1 cellular context compared by ENCODE assay signal in genomic region chr4:128060620-128061565, GRCh38.
TF ChIP-seq lines count a peak whose summit lies in the region.

LARP1B (plus strand) TSS chr4:128061312; CDS start chr4:128074952, 13,640 bp downstream.

TF ChIP-seq in HepG2, 621 proteins besides CTCF, POLR2A, EP300 and RAD21 (continued from another document and continues in another):
- peak; percentile 68; the same call in 1 of the 2 replicates for TF ChIP-seq SP5 (CRISPR knock-in tag; IDR thresholded peaks at IDR 0.05; ENCODE audit: borderline replicate concordance, low read depth)
- peak; percentile 81; the same call in 1 of the 2 replicates for TF ChIP-seq ZNF547 (CRISPR knock-in tag; IDR thresholded peaks at IDR 0.05)
- peak; percentile 64; the same call in 1 of the 2 replicates for TF ChIP-seq NFKB2 (CRISPR knock-in tag; IDR thresholded peaks at IDR 0.05; ENCODE audit: borderline replicate concordance)
- peak; percentile 62; the same call in 1 of the 2 replicates for TF ChIP-seq ZNF329 (CRISPR knock-in tag; IDR thresholded peaks at IDR 0.05; ENCODE audit: low read depth)
- TF ChIP-seq SP1 (IDR thresholded peaks at IDR 0.05): no peak
- peak; percentile 57; the same call in 1 of the 2 replicates for TF ChIP-seq SP1 (CRISPR knock-in tag; IDR thresholded peaks at IDR 0.05)
- TF ChIP-seq ZNF34 (CRISPR knock-in tag; IDR thresholded peaks at IDR 0.05; ENCODE audit: borderline replicate concordance): peak; percentile 83; the same call in 1 of the 2 replicates
- TF ChIP-seq ZNF281 (CRISPR knock-in tag; IDR thresholded peaks at IDR 0.05; ENCODE audit: borderline replicate concordance): no peak
- TF ChIP-seq KLF16 (CRISPR knock-in tag; IDR thresholded peaks at IDR 0.05): peak in 1 of 2 experiments; percentile 60; a peak in 1 of 4 replicates
- 0 out of 2 replicates have a peak, but pooled peaks have one; percentile 4 for TF ChIP-seq RFX5 (IDR thresholded peaks at IDR 0.05; ENCODE audit: low read depth, low read length)
- peak; percentile 61; the same call in 1 of the 2 replicates for TF ChIP-seq ZNF121 (CRISPR knock-in tag; IDR thresholded peaks at IDR 0.05)
- TF ChIP-seq HNRNPL (IDR thresholded peaks at IDR 0.05; ENCODE audit: low read depth, low read length): no peak
- no peak for TF ChIP-seq ZNF550 (CRISPR knock-in tag; IDR thresholded peaks at IDR 0.05; ENCODE audit: borderline replicate concordance)
- TF ChIP-seq ZBTB21 (CRISPR knock-in tag; IDR thresholded peaks at IDR 0.05): no peak
- TF ChIP-seq ZNF276 (CRISPR knock-in tag; IDR thresholded peaks at IDR 0.05; ENCODE audit: low read depth): peak; percentile 84
- peak; percentile 71 for TF ChIP-seq PHF5A (CRISPR knock-in tag; IDR thresholded peaks at IDR 0.05; ENCODE audit: low read depth, unreplicated experiment)
- TF ChIP-seq MEIS1 (CRISPR knock-in tag; IDR thresholded peaks at IDR 0.05; ENCODE audit: borderline replicate concordance): peak; percentile 52
- TF ChIP-seq KIAA2018 (CRISPR knock-in tag; IDR thresholded peaks at IDR 0.05; ENCODE audit: borderline replicate concordance): no peak
- no peak; the same call in 1 of the 2 replicates for TF ChIP-seq ZNF317 (CRISPR knock-in tag; IDR thresholded peaks at IDR 0.05)
- TF ChIP-seq ZNF512B (CRISPR knock-in tag; IDR thresholded peaks at IDR 0.05; ENCODE audit: borderline replicate concordance): no peak
- TF ChIP-seq ZC3H13 (CRISPR knock-in tag; IDR thresholded peaks at IDR 0.05): peak; percentile 73; the same call in 1 of the 2 replicates
- TF ChIP-seq ZNF710 (CRISPR knock-in tag; IDR thresholded peaks at IDR 0.05; ENCODE audit: borderline replicate concordance): peak; percentile 61; the same call in 1 of the 2 replicates
- no peak for TF ChIP-seq MAFK (conservative IDR thresholded peaks at IDR 0.05 in 1 of 2, IDR thresholded peaks at IDR 0.05 in 1 of 2; ENCODE audit: low read length in 2 of 2)
- no peak for TF ChIP-seq PHF21A (CRISPR knock-in tag; IDR thresholded peaks at IDR 0.05)
- TF ChIP-seq ZBTB20 (CRISPR knock-in tag; IDR thresholded peaks at IDR 0.05; ENCODE audit: borderline replicate concordance, low read depth): peak; percentile 59; the same call in 1 of the 2 replicates
- TF ChIP-seq PTBP1 (IDR thresholded peaks at IDR 0.05; ENCODE audit: low read depth, low read length, poor library complexity, severe bottlenecking): no peak
- TF ChIP-seq ZUFSP (CRISPR knock-in tag; IDR thresholded peaks at IDR 0.05; ENCODE audit: borderline replicate concordance): no peak
- TF ChIP-seq SALL2 (CRISPR knock-in tag; IDR thresholded peaks at IDR 0.05): peak; percentile 86
- no peak for TF ChIP-seq GPBP1L1 (CRISPR knock-in tag; IDR thresholded peaks at IDR 0.05)
- peak; percentile 90 for TF ChIP-seq SALL1 (CRISPR knock-in tag; IDR thresholded peaks at IDR 0.05)
- peak; percentile 65; the same call in 1 of the 2 replicates for TF ChIP-seq TFDP1 (CRISPR knock-in tag; IDR thresholded peaks at IDR 0.05; ENCODE audit: borderline replicate concordance)
- TF ChIP-seq ZNF580 (CRISPR knock-in tag; IDR thresholded peaks at IDR 0.05; ENCODE audit: borderline replicate concordance, low read depth): peak; percentile 37; the same call in 1 of the 2 replicates
- TF ChIP-seq NR2C2 (CRISPR knock-in tag; IDR thresholded peaks at IDR 0.05; ENCODE audit: borderline replicate concordance): peak; percentile 57
